9 cellular contexts compared by ENCODE assay signal in genomic region chr19:45154064-45154827, GRCh38. TPM values are rescaled to one million over a fixed set of nuclear protein-coding genes. Genes with fewer than 3 reads are reported as not detected.
DNase-seq lines count a peak whose midpoint lies in the region; TF ChIP-seq lines count a peak whose summit lies in the region.
"Had no signal": no experiment of that assay in that cellular context is flagged by ENCODE, and none has a peak within 500 bp of the region (broad histone marks: within the 10 kb centered on the region; RNA-seq: fewer than 3 reads in every experiment).

No MANE protein-coding gene starts in this region.

- no CpG with 5 or more reads among the region's 19 CpGs for WGBS in iPS DF 6.9 (ENCODE audit: insufficient coverage, insufficient read length)

- no peaks in the 10 kb centered on the region; the same call in 1 of the 2 replicates for H3K36me3 ChIP-seq in iPS DF 6.9 (ENCODE audit: control insufficient read depth, insufficient read depth, low read length)

- H3K27ac ChIP-seq in iPS DF 6.9 (ENCODE audit: low read length) = no peak overlapping the region
- H3K27ac ChIP-seq: VCaP had no signal

- intact Hi-C loops in activated T-helper 1 cell treated with anti-CD3 and anti-CD28 coated beads, Interleukin-12 subunit alpha, Interleukin-12 subunit beta, Interleukin-2, Interleukin-4 antibody, amounts not matched to agents 30 ng/mL and 10 ng/mL and 1 ng/mL, durations not matched to agents 14 hours and 24 hours and 36 hours (cut with micrococcal nuclease) = no loop called here
- intact Hi-C loops in activated T-helper 2 cell treated with anti-CD3 and anti-CD28 coated beads, Interferon-gamma antibody, Interleukin-2, Interleukin-4, amounts not matched to agents 10 μg/mL and 5 μg/mL and 100 μg/mL, durations not matched to agents 14 hours and 24 hours and 36 hours (cut with micrococcal nuclease) = no loop called here

- peak overlapping the region; percentile 23 for H3K27ac Mint-ChIP-seq in activated naive CD4-positive, alpha-beta T cell treated with anti-CD3 and anti-CD28 coated beads, Interleukin-2, amount 50 U/mL, for 24 hours
- H3K27ac Mint-ChIP-seq in activated naive CD4-positive, alpha-beta T cell treated with anti-CD3 and anti-CD28 coated beads, Interleukin-2, amount 10 ng/mL, durations not matched to agents 7 days and 5 days = no peak overlapping the region
- H3K27ac Mint-ChIP-seq in activated T-helper 1 cell treated with anti-CD3 and anti-CD28 coated beads, Interleukin-12 subunit alpha, Interleukin-12 subunit beta, Interleukin-2, Interleukin-4 antibody, amounts not matched to agents 30 ng/mL and 10 ng/mL and 1 ng/mL, durations not matched to agents 14 hours and 24 hours and 36 hours = peak overlapping the region; percentile 40
- peak overlapping the region; percentile 34 for H3K27ac Mint-ChIP-seq in type B pancreatic cell
- H3K27ac Mint-ChIP-seq in activated T-helper 2 cell treated with anti-CD3 and anti-CD28 coated beads, Interferon-gamma antibody, Interleukin-2, Interleukin-4, amounts not matched to agents 10 μg/mL and 5 μg/mL and 100 μg/mL, durations not matched to agents 14 hours and 24 hours and 36 hours = no peak overlapping the region

- H3K4me1 ChIP-seq in iPS DF 6.9 (ENCODE audit: control insufficient read depth, insufficient read depth, low read length) = peaks cover 12% of the 10 kb centered on the region

- peaks cover 2% of the 10 kb centered on the region for H3K36me3 Mint-ChIP-seq in activated naive CD4-positive, alpha-beta T cell treated with anti-CD3 and anti-CD28 coated beads, Interleukin-2, amount 50 U/mL, for 24 hours
- peaks cover 10% of the 10 kb centered on the region for H3K36me3 Mint-ChIP-seq in activated naive CD4-positive, alpha-beta T cell treated with anti-CD3 and anti-CD28 coated beads, Interleukin-2, amount 10 ng/mL, durations not matched to agents 7 days and 5 days
- H3K36me3 Mint-ChIP-seq in activated T-helper 1 cell treated with anti-CD3 and anti-CD28 coated beads, Interleukin-12 subunit alpha, Interleukin-12 subunit beta, Interleukin-2, Interleukin-4 antibody, amounts not matched to agents 30 ng/mL and 10 ng/mL and 1 ng/mL, durations not matched to agents 14 hours and 24 hours and 36 hours (ENCODE audit: low read depth) = no peaks in the 10 kb centered on the region
- no peaks in the 10 kb centered on the region for H3K36me3 Mint-ChIP-seq in type B pancreatic cell
- peaks cover 3% of the 10 kb centered on the region for H3K36me3 Mint-ChIP-seq in activated T-helper 2 cell treated with anti-CD3 and anti-CD28 coated beads, Interferon-gamma antibody, Interleukin-2, Interleukin-4, amounts not matched to agents 10 μg/mL and 5 μg/mL and 100 μg/mL, durations not matched to agents 14 hours and 24 hours and 36 hours (ENCODE audit: low read depth)

- no peak for DNase-seq in activated naive CD4-positive, alpha-beta T cell treated with anti-CD3 and anti-CD28 coated beads, Interleukin-2, amount 10 ng/mL, durations not matched to agents 7 days and 5 days
- no peak for DNase-seq in activated T-helper 1 cell treated with anti-CD3 and anti-CD28 coated beads, Interleukin-12 subunit alpha, Interleukin-12 subunit beta, Interleukin-2, Interleukin-4 antibody, amounts not matched to agents 30 ng/mL and 10 ng/mL and 1 ng/mL, durations not matched to agents 14 hours and 24 hours and 36 hours (ENCODE audit: low spot score)
- no peak for DNase-seq in iPS DF 6.9 (ENCODE audit: low read depth, low spot score)
- DNase-seq in type B pancreatic cell (ENCODE audit: extremely low spot score, unreplicated experiment) = no peak
- DNase-seq in activated T-helper 2 cell treated with anti-CD3 and anti-CD28 coated beads, Interferon-gamma antibody, Interleukin-2, Interleukin-4, amounts not matched to agents 10 μg/mL and 5 μg/mL and 100 μg/mL, durations not matched to agents 14 hours and 24 hours and 36 hours (ENCODE audit: low spot score) = no peak
- no peak for DNase-seq in NCI-H146 (lab: John Stamatoyannopoulos, UW)
- DNase-seq in ecto neural progenitor cell (ENCODE audit: low spot score) = no peak

- no peaks in the 10 kb centered on the region for H3K9me3 ChIP-seq in iPS DF 6.9 (ENCODE audit: control insufficient read depth, insufficient read depth, low read length)

- H3K27me3 ChIP-seq in iPS DF 6.9 (ENCODE audit: control insufficient read depth, insufficient read depth, low read length) = peaks cover 13% of the 10 kb centered on the region; the same call in 1 of the 2 replicates

- peaks cover 11% of the 10 kb centered on the region for H3K27me3 Mint-ChIP-seq in activated naive CD4-positive, alpha-beta T cell treated with anti-CD3 and anti-CD28 coated beads, Interleukin-2, amount 50 U/mL, for 24 hours
- H3K27me3 Mint-ChIP-seq in activated naive CD4-positive, alpha-beta T cell treated with anti-CD3 and anti-CD28 coated beads, Interleukin-2, amount 10 ng/mL, durations not matched to agents 7 days and 5 days = peaks cover 90% of the 10 kb centered on the region
- H3K27me3 Mint-ChIP-seq in activated T-helper 1 cell treated with anti-CD3 and anti-CD28 coated beads, Interleukin-12 subunit alpha, Interleukin-12 subunit beta, Interleukin-2, Interleukin-4 antibody, amounts not matched to agents 30 ng/mL and 10 ng/mL and 1 ng/mL, durations not matched to agents 14 hours and 24 hours and 36 hours (ENCODE audit: insufficient read depth) = peaks cover 26% of the 10 kb centered on the region
- peaks cover 32% of the 10 kb centered on the region for H3K27me3 Mint-ChIP-seq in type B pancreatic cell
- H3K27me3 Mint-ChIP-seq in activated T-helper 2 cell treated with anti-CD3 and anti-CD28 coated beads, Interferon-gamma antibody, Interleukin-2, Interleukin-4, amounts not matched to agents 10 μg/mL and 5 μg/mL and 100 μg/mL, durations not matched to agents 14 hours and 24 hours and 36 hours (ENCODE audit: low read depth) = peaks cover 20% of the 10 kb centered on the region

- H3K4me1 Mint-ChIP-seq in activated naive CD4-positive, alpha-beta T cell treated with anti-CD3 and anti-CD28 coated beads, Interleukin-2, amount 50 U/mL, for 24 hours = peaks cover 24% of the 10 kb centered on the region
- H3K4me1 Mint-ChIP-seq in activated naive CD4-positive, alpha-beta T cell treated with anti-CD3 and anti-CD28 coated beads, Interleukin-2, amount 10 ng/mL, durations not matched to agents 7 days and 5 days = peaks cover 31% of the 10 kb centered on the region
- H3K4me1 Mint-ChIP-seq in activated T-helper 1 cell treated with anti-CD3 and anti-CD28 coated beads, Interleukin-12 subunit alpha, Interleukin-12 subunit beta, Interleukin-2, Interleukin-4 antibody, amounts not matched to agents 30 ng/mL and 10 ng/mL and 1 ng/mL, durations not matched to agents 14 hours and 24 hours and 36 hours (ENCODE audit: low read depth) = peaks cover 13% of the 10 kb centered on the region
- H3K4me1 Mint-ChIP-seq in type B pancreatic cell (ENCODE audit: unreplicated experiment) = peaks cover 19% of the 10 kb centered on the region
- peaks cover 15% of the 10 kb centered on the region for H3K4me1 Mint-ChIP-seq in activated T-helper 2 cell treated with anti-CD3 and anti-CD28 coated beads, Interferon-gamma antibody, Interleukin-2, Interleukin-4, amounts not matched to agents 10 μg/mL and 5 μg/mL and 100 μg/mL, durations not matched to agents 14 hours and 24 hours and 36 hours (ENCODE audit: low read depth)

- peak overlapping the region; percentile 23; the same call in 1 of the 2 replicates for H3K4me3 ChIP-seq in iPS DF 6.9 (ENCODE audit: low read length)

- TF ChIP-seq CTCF in type B pancreatic cell (conservative IDR thresholded peaks at IDR 0.05) = no peak

- no peaks in the 10 kb centered on the region for H3K9me3 Mint-ChIP-seq in activated naive CD4-positive, alpha-beta T cell treated with anti-CD3 and anti-CD28 coated beads, Interleukin-2, amount 50 U/mL, for 24 hours
- no peaks in the 10 kb centered on the region for H3K9me3 Mint-ChIP-seq in activated naive CD4-positive, alpha-beta T cell treated with anti-CD3 and anti-CD28 coated beads, Interleukin-2, amount 10 ng/mL, durations not matched to agents 7 days and 5 days
- no peaks in the 10 kb centered on the region for H3K9me3 Mint-ChIP-seq in activated T-helper 1 cell treated with anti-CD3 and anti-CD28 coated beads, Interleukin-12 subunit alpha, Interleukin-12 subunit beta, Interleukin-2, Interleukin-4 antibody, amounts not matched to agents 30 ng/mL and 10 ng/mL and 1 ng/mL, durations not matched to agents 14 hours and 24 hours and 36 hours
- no peaks in the 10 kb centered on the region for H3K9me3 Mint-ChIP-seq in type B pancreatic cell
- no peaks in the 10 kb centered on the region for H3K9me3 Mint-ChIP-seq in activated T-helper 2 cell treated with anti-CD3 and anti-CD28 coated beads, Interferon-gamma antibody, Interleukin-2, Interleukin-4, amounts not matched to agents 10 μg/mL and 5 μg/mL and 100 μg/mL, durations not matched to agents 14 hours and 24 hours and 36 hours

- CTCF ChIA-PET in activated naive CD4-positive, alpha-beta T cell treated with anti-CD3 and anti-CD28 coated beads, Interleukin-2, amount 10 ng/mL, durations not matched to agents 7 days and 5 days (lab: Charles Lee) = interaction anchor here (0.6 to 1.1 kb wide), 3 partner anchors 28 to 74 kb away, joined by 3 to 4 read pairs (median 3); no protein-coding TSS in a partner anchor

- peak overlapping the region; percentile 70 for H3K4me3 Mint-ChIP-seq in activated naive CD4-positive, alpha-beta T cell treated with anti-CD3 and anti-CD28 coated beads, Interleukin-2, amount 50 U/mL, for 24 hours
- H3K4me3 Mint-ChIP-seq in activated naive CD4-positive, alpha-beta T cell treated with anti-CD3 and anti-CD28 coated beads, Interleukin-2, amount 10 ng/mL, durations not matched to agents 7 days and 5 days = no peak overlapping the region
- peak overlapping the region; percentile 28 for H3K4me3 Mint-ChIP-seq in activated T-helper 1 cell treated with anti-CD3 and anti-CD28 coated beads, Interleukin-12 subunit alpha, Interleukin-12 subunit beta, Interleukin-2, Interleukin-4 antibody, amounts not matched to agents 30 ng/mL and 10 ng/mL and 1 ng/mL, durations not matched to agents 14 hours and 24 hours and 36 hours
- peak overlapping the region; percentile 81 for H3K4me3 Mint-ChIP-seq in type B pancreatic cell
- no peak overlapping the region for H3K4me3 Mint-ChIP-seq in activated T-helper 2 cell treated with anti-CD3 and anti-CD28 coated beads, Interferon-gamma antibody, Interleukin-2, Interleukin-4, amounts not matched to agents 10 μg/mL and 5 μg/mL and 100 μg/mL, durations not matched to agents 14 hours and 24 hours and 36 hours (ENCODE audit: low read depth)

RNA-seq across cellular contexts. Expression of gene NKPD1, which starts 6.5 kb away (rescaled TPM):
- total RNA-seq in activated T-helper 1 cell treated with anti-CD3 and anti-CD28 coated beads, Interleukin-12 subunit alpha, Interleukin-12 subunit beta, Interleukin-2, Interleukin-4 antibody, amounts not matched to agents 30 ng/mL and 10 ng/mL and 1 ng/mL, durations not matched to agents 14 hours and 24 hours and 36 hours = 0.16 and 0.20 TPM in 2 replicates
- 0.56 and 1.3 TPM in 2 replicates for total RNA-seq in type B pancreatic cell (ENCODE audit: low replicate concordance)
- 0.07 and 0.09 TPM in 2 replicates for total RNA-seq in activated T-helper 2 cell treated with anti-CD3 and anti-CD28 coated beads, Interferon-gamma antibody, Interleukin-2, Interleukin-4, amounts not matched to agents 10 μg/mL and 5 μg/mL and 100 μg/mL, durations not matched to agents 14 hours and 24 hours and 36 hours

RNA-seq across cellular contexts. Expression of gene TRAPPC6A, which starts 23.8 kb away (rescaled TPM):
- 18.4 and 22.8 TPM in 2 replicates for total RNA-seq in activated T-helper 1 cell treated with anti-CD3 and anti-CD28 coated beads, Interleukin-12 subunit alpha, Interleukin-12 subunit beta, Interleukin-2, Interleukin-4 antibody, amounts not matched to agents 30 ng/mL and 10 ng/mL and 1 ng/mL, durations not matched to agents 14 hours and 24 hours and 36 hours
- 36.7 and 41.3 TPM in 2 replicates for total RNA-seq in type B pancreatic cell (ENCODE audit: low replicate concordance)
- 27.4 and 31.4 TPM in 2 replicates for total RNA-seq in activated T-helper 2 cell treated with anti-CD3 and anti-CD28 coated beads, Interferon-gamma antibody, Interleukin-2, Interleukin-4, amounts not matched to agents 10 μg/mL and 5 μg/mL and 100 μg/mL, durations not matched to agents 14 hours and 24 hours and 36 hours

RNA-seq across cellular contexts. Expression of gene BLOC1S3, which starts 24.3 kb away (rescaled TPM):
- total RNA-seq in activated T-helper 1 cell treated with anti-CD3 and anti-CD28 coated beads, Interleukin-12 subunit alpha, Interleukin-12 subunit beta, Interleukin-2, Interleukin-4 antibody, amounts not matched to agents 30 ng/mL and 10 ng/mL and 1 ng/mL, durations not matched to agents 14 hours and 24 hours and 36 hours = 10.4 and 10.5 TPM in 2 replicates
- 9.2 and 10.2 TPM in 2 replicates for total RNA-seq in type B pancreatic cell (ENCODE audit: low replicate concordance)
- total RNA-seq in activated T-helper 2 cell treated with anti-CD3 and anti-CD28 coated beads, Interferon-gamma antibody, Interleukin-2, Interleukin-4, amounts not matched to agents 10 μg/mL and 5 μg/mL and 100 μg/mL, durations not matched to agents 14 hours and 24 hours and 36 hours = 9.7 and 10.8 TPM in 2 replicates

Comparison
In these comparisons a context has a peak if more than half of its experiments do, and no peak if none do; other contexts are left out.
1. H3K27ac Mint-ChIP-seq: peak in activated naive CD4-positive, alpha-beta T cell treated with anti-CD3 and anti-CD28 coated beads, Interleukin-2, amount 50 U/mL, for 24 hours (single experiment), activated T-helper 1 cell treated with anti-CD3 and anti-CD28 coated beads, Interleukin-12 subunit alpha, Interleukin-12 subunit beta, Interleukin-2, Interleukin-4 antibody, amounts not matched to agents 30 ng/mL and 10 ng/mL and 1 ng/mL, durations not matched to agents 14 hours and 24 hours and 36 hours (single experiment) and type B pancreatic cell (single experiment); none in activated naive CD4-positive, alpha-beta T cell treated with anti-CD3 and anti-CD28 coated beads, Interleukin-2, amount 10 ng/mL, durations not matched to agents 7 days and 5 days (single experiment) and activated T-helper 2 cell treated with anti-CD3 and anti-CD28 coated beads, Interferon-gamma antibody, Interleukin-2, Interleukin-4, amounts not matched to agents 10 μg/mL and 5 μg/mL and 100 μg/mL, durations not matched to agents 14 hours and 24 hours and 36 hours (single experiment).
2. H3K4me3 Mint-ChIP-seq: peak in activated naive CD4-positive, alpha-beta T cell treated with anti-CD3 and anti-CD28 coated beads, Interleukin-2, amount 50 U/mL, for 24 hours (single experiment), activated T-helper 1 cell treated with anti-CD3 and anti-CD28 coated beads, Interleukin-12 subunit alpha, Interleukin-12 subunit beta, Interleukin-2, Interleukin-4 antibody, amounts not matched to agents 30 ng/mL and 10 ng/mL and 1 ng/mL, durations not matched to agents 14 hours and 24 hours and 36 hours (single experiment) and type B pancreatic cell (single experiment); none in activated naive CD4-positive, alpha-beta T cell treated with anti-CD3 and anti-CD28 coated beads, Interleukin-2, amount 10 ng/mL, durations not matched to agents 7 days and 5 days (single experiment) and activated T-helper 2 cell treated with anti-CD3 and anti-CD28 coated beads, Interferon-gamma antibody, Interleukin-2, Interleukin-4, amounts not matched to agents 10 μg/mL and 5 μg/mL and 100 μg/mL, durations not matched to agents 14 hours and 24 hours and 36 hours (single experiment).